In genomic region chr14:21057803-21058675, GRCh38 we compare ENCODE assay signal across 16 cellular contexts. TPM values are rescaled to one million over a fixed set of nuclear protein-coding genes. Genes with fewer than 3 reads are reported as not detected.
A peak's percentile ranks its signal among the peaks of the same experiment; 100 is the strongest.
DNase-seq lines count a peak whose midpoint lies in the region; ATAC-seq and TF ChIP-seq lines count a peak whose summit lies in the region.
"Had no signal": no experiment of that assay in that cellular context is flagged by ENCODE, and none has a peak within 500 bp of the region (broad histone marks: within the 10 kb centered on the region; RNA-seq: fewer than 3 reads in every experiment).

TSS of gene RNASE8 (plus strand) at chr14:21057822. CDS start at chr14:21057893, 71 bp downstream.

- no peaks in the 10 kb centered on the region for H3K9me3 ChIP-seq in Peyer's patch
- H3K9me3 ChIP-seq: mucosa of descending colon, tibial nerve had no signal

- H3K4me1 ChIP-seq in Peyer's patch = peaks cover 0 to 4% (median 0%) of the 10 kb centered on the region in 4 donors

- no peak within 1 kb of the TSS for H3K4me3 ChIP-seq in Peyer's patch
- H3K4me3 ChIP-seq: mucosa of descending colon, tibial nerve had no signal

- H3K36me3 ChIP-seq in Peyer's patch = no peaks in the 10 kb centered on the region
- H3K36me3 ChIP-seq: tibial nerve had no signal

- ATAC-seq in HG03175 (IDR thresholded peaks at IDR 0.05; ENCODE audit: unreplicated experiment) (no peak), HG03097 (IDR thresholded peaks at IDR 0.05; ENCODE audit: low FRiP score, unreplicated experiment) (no peak)
- ATAC-seq: mucosa of descending colon, sciatic nerve had no signal

- no peak for TF ChIP-seq POLR2A in Peyer's patch (IDR thresholded peaks at IDR 0.05)

- H3K27me3 ChIP-seq in Peyer's patch = no peaks in the 10 kb centered on the region
- H3K27me3 ChIP-seq: tibial nerve had no signal

- TF ChIP-seq CTCF in Peyer's patch (IDR thresholded peaks at IDR 0.05) = no peak

- DNase-seq in stimulated activated CD4-positive, alpha-beta T cell treated with anti-CD3 and anti-CD28 coated beads, Interleukin-15, amount 100 ng/mL, for 24 hours = peak; percentile 20
- no peak for DNase-seq in stimulated activated CD4-positive, alpha-beta T cell treated with anti-CD3 and anti-CD28 coated beads, Interleukin-1b, Interleukin-23, amount 100 ng/mL, for 48 hours
- DNase-seq in UCSD-AML1 (lab: John Stamatoyannopoulos, UW; ENCODE audit: unreplicated experiment) = peak; percentile 39
- DNase-seq in kidney tubule cell (ENCODE audit: low spot score) = peak; percentile 65
- no peak for DNase-seq in Peyer's patch
- DNase-seq in NCI-H748 treated with DMSO at 0.1 percent for 48 hours (lab: John Stamatoyannopoulos, UW) = no peak
- DNase-seq: activated CD8-positive, alpha-beta memory T cell treated with anti-CD3 and anti-CD28 coated beads, Interleukin-2, amount 50 U/mL, for 4 hours; mucosa of descending colon; NCI-H2081 treated with DMSO at 0.1 percent for 48 hours had no signal

- H3K27ac ChIP-seq in Peyer's patch = peak within 1 kb of the TSS in 1 of 4 donors; percentile 41
- H3K27ac ChIP-seq: C4-2B, epithelial cell of prostate had no signal

RNA-seq across cellular contexts. Expression of gene RNASE8, which starts in this region (rescaled TPM):
- total RNA-seq in Peyer's patch = not detected
- total RNA-seq: mucosa of descending colon; sciatic nerve; T-helper 2 cell treated with Interferon-gamma antibody and Interleukin-4, amounts not matched to agents 100 ng/mL and 5 ng/mL, for 36 hours; tibial nerve had no signal

Comparison
In these comparisons a context has a peak if more than half of its experiments do, and no peak if none do; other contexts are left out.
1. DNase-seq: peak in stimulated activated CD4-positive, alpha-beta T cell treated with anti-CD3 and anti-CD28 coated beads, Interleukin-15, amount 100 ng/mL, for 24 hours (single experiment), UCSD-AML1 (single experiment) and kidney tubule cell (single experiment); none in stimulated activated CD4-positive, alpha-beta T cell treated with anti-CD3 and anti-CD28 coated beads, Interleukin-1b, Interleukin-23, amount 100 ng/mL, for 48 hours (single experiment), Peyer's patch (0 of 3) and NCI-H748 treated with DMSO at 0.1 percent for 48 hours (single experiment).